Comparison of ENCODE assay signal across 16 cellular contexts in the genomic region with DNA sequence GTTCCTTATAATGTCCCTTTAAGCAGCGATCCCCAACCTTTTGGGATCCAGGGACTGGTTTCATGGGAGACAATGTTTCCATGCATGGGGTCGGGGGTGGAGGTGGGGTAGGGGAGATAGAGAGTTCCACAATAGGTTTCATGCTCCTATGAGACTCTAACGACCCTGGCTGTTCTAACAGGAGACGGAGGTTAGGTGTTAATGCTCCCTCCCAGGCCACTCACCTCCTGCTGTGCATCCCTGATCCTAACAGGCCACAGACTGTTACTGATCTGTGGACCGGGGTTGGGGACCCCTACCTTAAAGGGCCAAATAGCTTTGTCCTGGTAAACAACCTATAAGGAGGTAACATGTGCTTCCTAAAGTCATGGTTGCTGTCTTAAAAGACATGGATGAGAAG.
"Had no signal": no experiment of that assay in that cellular context is flagged by ENCODE, and none has a peak within 500 bp of the region (broad histone marks: within the 10 kb centered on the region; RNA-seq: fewer than 3 reads in every experiment).

No MANE protein-coding gene starts in this region.

- H3K27me3 Mint-ChIP-seq: IgD-negative memory B cell had no signal

- H3K27ac Mint-ChIP-seq: IgD-negative memory B cell had no signal

- H3K9ac ChIP-seq: KMS-11 had no signal

- H3K4me3 Mint-ChIP-seq: IgD-negative memory B cell had no signal

- H3K4me1 ChIP-seq: SJCRH30 had no signal

- H3K27me3 ChIP-seq: SJCRH30 had no signal

- H3K36me3 ChIP-seq: SJCRH30 had no signal

- H3K4me3 ChIP-seq: K562, SJCRH30 had no signal

- H3K9me3 Mint-ChIP-seq: IgD-negative memory B cell had no signal

- H3K36me3 Mint-ChIP-seq: IgD-negative memory B cell had no signal

- H3K4me1 Mint-ChIP-seq: IgD-negative memory B cell had no signal

- DNase-seq: Kasumi-1, MM.1S, NCI-H1092 treated with DMSO at 0.1 percent for 48 hours, NCI-H1436, NCI-H187, NCI-H2029, NCI-H2081 treated with DMSO at 0.1 percent for 48 hours, NCI-H510A, NCI-H524 treated with DMSO at 0.1 percent for 48 hours, NCI-H774, SHP77 treated with DMSO at 0.1 percent for 48 hours, SJCRH30 had no signal

- H3K27ac ChIP-seq: KMS-11, RWPE1, SJCRH30 had no signal

- H3K4me2 ChIP-seq: KMS-11 had no signal

- H3K9me3 ChIP-seq: SJCRH30 had no signal
